1 cellular context compared by ENCODE assay signal in the genomic region with DNA sequence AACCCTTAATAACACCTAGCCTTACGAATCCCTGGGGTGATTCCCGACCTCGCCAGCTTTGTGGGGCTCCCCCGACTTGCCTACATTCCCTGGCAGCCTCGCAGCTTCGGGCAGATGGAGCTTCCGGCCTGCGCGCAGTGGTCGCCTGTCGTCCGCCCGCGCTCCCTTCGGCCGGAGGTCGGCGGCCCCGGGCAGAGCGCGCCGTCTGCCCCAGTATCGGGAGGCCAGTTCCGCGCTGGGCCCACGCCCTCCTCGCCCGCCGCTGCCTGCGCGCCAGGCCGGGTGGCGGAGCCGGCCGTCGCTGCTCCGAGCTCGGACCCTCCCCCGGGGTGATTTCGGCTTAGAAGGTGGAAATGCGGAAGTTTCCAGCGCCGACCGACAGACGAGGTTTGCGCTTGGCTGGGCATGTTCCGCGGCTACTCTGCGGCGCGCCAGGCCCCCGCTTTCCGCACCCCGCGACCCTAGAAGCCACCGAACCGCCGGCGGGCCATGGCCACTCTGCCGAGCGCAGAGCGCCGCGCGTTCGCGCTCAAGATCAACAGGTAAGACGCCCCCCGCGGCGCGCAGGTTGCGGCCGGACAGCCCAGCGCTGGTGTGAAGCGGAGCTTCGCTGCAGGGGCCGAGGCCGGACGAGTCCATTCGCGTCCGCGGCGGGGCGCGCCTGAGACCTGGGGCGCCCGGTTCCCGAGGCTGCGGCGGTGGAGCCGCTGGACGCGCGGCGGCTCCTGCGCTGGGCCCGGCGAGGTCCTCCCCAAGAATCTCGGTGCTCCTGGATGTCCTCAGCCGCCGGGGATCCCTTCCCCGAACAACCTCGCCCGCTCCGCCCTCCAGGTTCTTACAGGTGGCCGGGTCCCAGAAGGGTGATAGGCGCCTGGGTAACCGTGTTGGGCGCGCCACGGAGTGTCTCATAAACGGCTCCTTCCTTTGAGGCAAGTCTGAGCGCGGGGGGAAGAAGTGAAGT.
TF ChIP-seq lines count a peak whose summit lies in the region.

Gene DOCK8 (plus strand): TSS at position 378 of the 961 bp plus-strand sequence. CDS start 112 bp downstream, at position 490.

TF ChIP-seq in K562, 482 proteins besides CTCF, POLR2A, EP300 and RAD21 (continued from another document and continues in another):
- TF ChIP-seq JUN (IDR thresholded peaks at IDR 0.05; ENCODE audit: borderline replicate concordance, low read depth, low read length): no peak
- TF ChIP-seq JUN (CRISPR knock-in tag; IDR thresholded peaks at IDR 0.05; ENCODE audit: borderline replicate concordance): 0 out of 2 replicates have a peak, but pooled peaks have one; percentile 59
- TF ChIP-seq ZNF395 (CRISPR knock-in tag; IDR thresholded peaks at IDR 0.05): peak; percentile 72; the same call in 1 of the 2 replicates
- peak; percentile 98 for TF ChIP-seq ZNF263 (CRISPR knock-in tag; IDR thresholded peaks at IDR 0.05; ENCODE audit: borderline replicate concordance)
- peak; percentile 71 for TF ChIP-seq ATF7 (IDR thresholded peaks at IDR 0.05)
- TF ChIP-seq PRDM10 (IDR thresholded peaks at IDR 0.05; ENCODE audit: partially characterized antibody): peak; percentile 88
- TF ChIP-seq RBM17 (IDR thresholded peaks at IDR 0.05; ENCODE audit: borderline replicate concordance, low read depth, low read length): no peak
- peak; percentile 81; the same call in 1 of the 2 replicates for TF ChIP-seq FOXP1 (CRISPR knock-in tag; IDR thresholded peaks at IDR 0.05)
- no peak for TF ChIP-seq ID3 (CRISPR knock-in tag; IDR thresholded peaks at IDR 0.05)
- no peak for TF ChIP-seq ID3 (tag; IDR thresholded peaks at IDR 0.05)
- TF ChIP-seq, protein P1, sequence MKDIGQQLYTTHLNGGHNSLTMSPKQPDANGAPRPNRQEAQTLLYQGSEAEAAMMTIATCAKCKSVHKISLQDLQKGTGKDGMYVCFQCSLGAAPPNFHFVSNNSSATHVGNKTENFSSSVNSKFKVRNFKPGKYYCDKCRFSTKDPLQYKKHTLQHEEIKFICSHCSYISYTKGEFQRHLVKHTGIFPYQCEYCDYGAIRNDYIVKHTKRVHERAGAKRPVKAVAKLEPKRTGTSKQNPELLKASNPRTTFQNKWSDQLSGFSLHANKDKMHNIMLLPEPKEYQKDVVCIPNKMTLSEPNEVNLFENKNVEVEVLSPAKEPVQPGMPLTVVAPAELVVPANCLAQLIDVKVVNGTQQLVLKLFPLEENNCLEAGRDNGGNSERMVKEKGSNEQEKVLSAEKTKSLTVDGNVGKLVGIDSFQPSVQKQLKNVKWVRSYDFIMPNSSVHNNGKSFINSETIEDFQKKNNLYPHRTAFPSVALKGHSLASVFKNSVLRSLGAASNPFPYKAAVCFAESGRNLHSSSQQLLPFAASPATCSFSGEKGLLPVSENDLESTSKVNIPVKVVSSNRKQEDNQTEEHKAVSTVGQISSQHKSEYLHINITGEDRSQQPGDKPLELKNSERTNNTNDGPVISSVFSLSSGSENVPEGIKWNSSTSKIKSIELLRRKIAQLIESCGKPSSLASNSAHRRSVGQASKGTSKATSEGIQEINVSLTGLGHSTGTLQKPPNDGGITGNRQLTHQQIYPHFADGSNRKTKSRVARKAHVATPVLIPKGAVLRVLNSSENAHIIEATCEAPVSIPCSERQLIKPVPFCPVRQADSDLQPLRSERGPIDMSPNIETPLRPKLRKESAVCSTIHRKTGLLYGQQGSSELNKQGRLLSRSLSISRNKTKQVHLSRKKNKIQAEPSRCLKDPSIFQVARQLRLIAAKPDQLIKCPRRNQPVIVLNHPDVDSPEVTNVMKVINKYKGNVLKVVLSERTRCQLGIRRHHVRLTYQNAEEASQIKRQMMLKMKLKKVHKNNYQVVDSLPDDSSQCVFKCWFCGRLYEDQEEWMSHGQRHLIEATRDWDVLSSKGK (CRISPR knock-in tag; IDR thresholded peaks at IDR 0.05): no peak
- peak; percentile 25 for TF ChIP-seq PHF20 (IDR thresholded peaks at IDR 0.05; ENCODE audit: partially characterized antibody)
- TF ChIP-seq USF2 (CRISPR knock-in tag; IDR thresholded peaks at IDR 0.05): no peak
- peak; percentile 42; the same call in 1 of the 2 replicates for TF ChIP-seq ELF2 (CRISPR knock-in tag; IDR thresholded peaks at IDR 0.05)
- peak; percentile 42 for TF ChIP-seq PRPF4 (IDR thresholded peaks at IDR 0.05; ENCODE audit: insufficient read depth, low read depth, low read length, poor library complexity, severe bottlenecking)
- peak; percentile 51; the same call in 1 of the 2 replicates for TF ChIP-seq TAF7 (tag; IDR thresholded peaks at IDR 0.05)
- TF ChIP-seq POLR2G (IDR thresholded peaks at IDR 0.05; ENCODE audit: low read depth, low read length): peak; percentile 97
- peak; percentile 69 for TF ChIP-seq SUPT5H (IDR thresholded peaks at IDR 0.05)
- peak; percentile 25 for TF ChIP-seq NEUROD1 (IDR thresholded peaks at IDR 0.05; ENCODE audit: borderline replicate concordance, low read depth, low read length, partially characterized antibody)
- TF ChIP-seq ETV5 (CRISPR knock-in tag; IDR thresholded peaks at IDR 0.05; ENCODE audit: low read depth): peak; percentile 18; the same call in 1 of the 2 replicates
- TF ChIP-seq, protein P2, sequence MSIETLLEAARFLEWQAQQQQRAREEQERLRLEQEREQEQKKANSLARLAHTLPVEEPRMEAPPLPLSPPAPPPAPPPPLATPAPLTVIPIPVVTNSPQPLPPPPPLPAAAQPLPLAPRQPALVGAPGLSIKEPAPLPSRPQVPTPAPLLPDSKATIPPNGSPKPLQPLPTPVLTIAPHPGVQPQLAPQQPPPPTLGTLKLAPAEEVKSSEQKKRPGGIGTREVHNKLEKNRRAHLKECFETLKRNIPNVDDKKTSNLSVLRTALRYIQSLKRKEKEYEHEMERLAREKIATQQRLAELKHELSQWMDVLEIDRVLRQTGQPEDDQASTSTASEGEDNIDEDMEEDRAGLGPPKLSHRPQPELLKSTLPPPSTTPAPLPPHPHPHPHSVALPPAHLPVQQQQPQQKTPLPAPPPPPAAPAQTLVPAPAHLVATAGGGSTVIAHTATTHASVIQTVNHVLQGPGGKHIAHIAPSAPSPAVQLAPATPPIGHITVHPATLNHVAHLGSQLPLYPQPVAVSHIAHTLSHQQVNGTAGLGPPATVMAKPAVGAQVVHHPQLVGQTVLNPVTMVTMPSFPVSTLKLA (conservative IDR thresholded peaks at IDR 0.05): 0 out of 4 replicates have a peak, but pooled peaks of 1 of the 2 experiments have one; percentile 57
- no peak for TF ChIP-seq LCOR (CRISPR knock-in tag; IDR thresholded peaks at IDR 0.05)
- no peak for TF ChIP-seq NCOA4 (IDR thresholded peaks at IDR 0.05; ENCODE audit: partially characterized antibody)
- TF ChIP-seq STAG1 (CRISPR knock-in tag; IDR thresholded peaks at IDR 0.05; ENCODE audit: borderline replicate concordance): 0 out of 2 replicates have a peak, but pooled peaks have one; percentile 8
- TF ChIP-seq ZNF282 (CRISPR knock-in tag; IDR thresholded peaks at IDR 0.05): peak; percentile 76; the same call in 1 of the 2 replicates
- peak; percentile 31 for TF ChIP-seq ZFP36 (IDR thresholded peaks at IDR 0.05; ENCODE audit: low read depth, low read length, partially characterized antibody)
- TF ChIP-seq, protein P3, sequence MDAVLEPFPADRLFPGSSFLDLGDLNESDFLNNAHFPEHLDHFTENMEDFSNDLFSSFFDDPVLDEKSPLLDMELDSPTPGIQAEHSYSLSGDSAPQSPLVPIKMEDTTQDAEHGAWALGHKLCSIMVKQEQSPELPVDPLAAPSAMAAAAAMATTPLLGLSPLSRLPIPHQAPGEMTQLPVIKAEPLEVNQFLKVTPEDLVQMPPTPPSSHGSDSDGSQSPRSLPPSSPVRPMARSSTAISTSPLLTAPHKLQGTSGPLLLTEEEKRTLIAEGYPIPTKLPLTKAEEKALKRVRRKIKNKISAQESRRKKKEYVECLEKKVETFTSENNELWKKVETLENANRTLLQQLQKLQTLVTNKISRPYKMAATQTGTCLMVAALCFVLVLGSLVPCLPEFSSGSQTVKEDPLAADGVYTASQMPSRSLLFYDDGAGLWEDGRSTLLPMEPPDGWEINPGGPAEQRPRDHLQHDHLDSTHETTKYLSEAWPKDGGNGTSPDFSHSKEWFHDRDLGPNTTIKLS (IDR thresholded peaks at IDR 0.05; ENCODE audit: borderline replicate concordance, low read depth): peak; percentile 58; the same call in 1 of the 2 replicates
- peak; percentile 55 for TF ChIP-seq CHD1 (IDR thresholded peaks at IDR 0.05; ENCODE audit: low read length)
- peak; percentile 56 for TF ChIP-seq TBP (optimal IDR thresholded peaks at IDR 0.05; ENCODE audit: low read depth, low read length)
- TF ChIP-seq ELF1 (tag; IDR thresholded peaks at IDR 0.05): peak; percentile 76
- TF ChIP-seq MYNN (IDR thresholded peaks at IDR 0.05): 0 out of 2 replicates have a peak, but pooled peaks have one; percentile 26
- TF ChIP-seq MYNN (CRISPR knock-in tag; IDR thresholded peaks at IDR 0.05): no peak
- 0 out of 2 replicates have a peak, but pooled peaks have one; percentile 18 for TF ChIP-seq KDM2B (CRISPR knock-in tag; IDR thresholded peaks at IDR 0.05)
- TF ChIP-seq, protein P4, sequence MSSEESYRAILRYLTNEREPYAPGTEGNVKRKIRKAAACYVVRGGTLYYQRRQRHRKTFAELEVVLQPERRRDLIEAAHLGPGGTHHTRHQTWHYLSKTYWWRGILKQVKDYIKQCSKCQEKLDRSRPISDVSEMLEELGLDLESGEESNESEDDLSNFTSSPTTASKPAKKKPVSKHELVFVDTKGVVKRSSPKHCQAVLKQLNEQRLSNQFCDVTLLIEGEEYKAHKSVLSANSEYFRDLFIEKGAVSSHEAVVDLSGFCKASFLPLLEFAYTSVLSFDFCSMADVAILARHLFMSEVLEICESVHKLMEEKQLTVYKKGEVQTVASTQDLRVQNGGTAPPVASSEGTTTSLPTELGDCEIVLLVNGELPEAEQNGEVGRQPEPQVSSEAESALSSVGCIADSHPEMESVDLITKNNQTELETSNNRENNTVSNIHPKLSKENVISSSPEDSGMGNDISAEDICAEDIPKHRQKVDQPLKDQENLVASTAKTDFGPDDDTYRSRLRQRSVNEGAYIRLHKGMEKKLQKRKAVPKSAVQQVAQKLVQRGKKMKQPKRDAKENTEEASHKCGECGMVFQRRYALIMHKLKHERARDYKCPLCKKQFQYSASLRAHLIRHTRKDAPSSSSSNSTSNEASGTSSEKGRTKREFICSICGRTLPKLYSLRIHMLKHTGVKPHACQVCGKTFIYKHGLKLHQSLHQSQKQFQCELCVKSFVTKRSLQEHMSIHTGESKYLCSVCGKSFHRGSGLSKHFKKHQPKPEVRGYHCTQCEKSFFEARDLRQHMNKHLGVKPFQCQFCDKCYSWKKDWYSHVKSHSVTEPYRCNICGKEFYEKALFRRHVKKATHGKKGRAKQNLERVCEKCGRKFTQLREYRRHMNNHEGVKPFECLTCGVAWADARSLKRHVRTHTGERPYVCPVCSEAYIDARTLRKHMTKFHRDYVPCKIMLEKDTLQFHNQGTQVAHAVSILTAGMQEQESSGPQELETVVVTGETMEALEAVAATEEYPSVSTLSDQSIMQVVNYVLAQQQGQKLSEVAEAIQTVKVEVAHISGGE (CRISPR knock-in tag; IDR thresholded peaks at IDR 0.05): 0 out of 6 replicates have a peak, but pooled peaks of 1 of the 3 experiments have one; percentile 42
- TF ChIP-seq, protein P5, sequence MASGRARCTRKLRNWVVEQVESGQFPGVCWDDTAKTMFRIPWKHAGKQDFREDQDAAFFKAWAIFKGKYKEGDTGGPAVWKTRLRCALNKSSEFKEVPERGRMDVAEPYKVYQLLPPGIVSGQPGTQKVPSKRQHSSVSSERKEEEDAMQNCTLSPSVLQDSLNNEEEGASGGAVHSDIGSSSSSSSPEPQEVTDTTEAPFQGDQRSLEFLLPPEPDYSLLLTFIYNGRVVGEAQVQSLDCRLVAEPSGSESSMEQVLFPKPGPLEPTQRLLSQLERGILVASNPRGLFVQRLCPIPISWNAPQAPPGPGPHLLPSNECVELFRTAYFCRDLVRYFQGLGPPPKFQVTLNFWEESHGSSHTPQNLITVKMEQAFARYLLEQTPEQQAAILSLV (tag; IDR thresholded peaks at IDR 0.05): no peak
- peak; percentile 57; the same call in 1 of the 2 replicates for TF ChIP-seq GATAD2A (IDR thresholded peaks at IDR 0.05)
